8 cellular contexts compared by ENCODE assay signal in the genomic region with DNA sequence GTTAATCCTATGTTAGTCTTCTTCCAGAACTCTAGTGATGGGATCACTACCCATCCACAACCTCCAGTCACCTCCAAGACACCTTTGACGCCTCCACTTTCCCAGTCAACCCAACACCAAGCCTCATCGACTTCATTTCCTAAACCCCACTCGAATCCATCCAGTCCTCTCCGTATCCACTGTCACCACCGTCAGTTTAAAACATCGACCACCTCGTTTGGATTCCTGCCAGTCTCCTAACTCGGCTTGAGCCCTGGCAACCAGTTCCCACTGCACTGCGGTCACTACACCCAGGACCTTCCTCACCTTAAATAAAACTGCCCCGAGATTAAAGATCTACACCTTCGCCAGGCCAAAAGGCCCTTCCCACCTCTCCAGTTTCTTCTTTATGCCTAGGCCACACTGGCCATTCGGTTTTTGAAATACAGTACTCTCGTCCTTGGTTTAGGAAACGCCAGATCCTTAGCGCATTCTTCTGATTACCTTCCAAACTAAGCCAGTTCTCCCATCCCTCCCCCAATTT. TPM values are rescaled to one million over a fixed set of nuclear protein-coding genes. Genes with fewer than 3 reads are reported as not detected.
A peak's percentile ranks its signal among the peaks of the same experiment; 100 is the strongest.
DNase-seq lines count a peak whose midpoint lies in the region; ATAC-seq and TF ChIP-seq lines count a peak whose summit lies in the region.

No MANE protein-coding gene starts in this region.

- H3K4me3 Mint-ChIP-seq in T-cell = peak overlapping the region; percentile 89 to 95 (median 94)
- H3K4me3 Mint-ChIP-seq in glutamatergic neuron (ENCODE audit: unreplicated experiment) = peak overlapping the region; percentile 91

- H3K27ac Mint-ChIP-seq in T-cell (peak overlapping the region; percentile 98 to 99), glutamatergic neuron (ENCODE audit: unreplicated experiment) (peak overlapping the region; percentile 86)

- peaks cover 64 to 68% (median 67%) of the 10 kb centered on the region in 3 donors for H3K4me1 Mint-ChIP-seq in T-cell
- peaks cover 11% of the 10 kb centered on the region for H3K4me1 Mint-ChIP-seq in glutamatergic neuron (ENCODE audit: low read depth, unreplicated experiment)

- peak overlapping the region in 20 of 21 experiments; percentile 86 to 100 (median 98) for H3K27ac ChIP-seq in skin epidermis

- no peak for TF ChIP-seq CTCF in HFF-Myc (IDR thresholded peaks at IDR 0.05; ENCODE audit: low read depth, low read length, missing control alignments)
- TF ChIP-seq CTCF in glutamatergic neuron (IDR thresholded peaks at IDR 0.05; ENCODE audit: partially characterized antibody, unreplicated experiment) = no peak

- no peak for ATAC-seq in T-cell (replicated peaks in 1 of 4)
- no peak for ATAC-seq in HG03095 (IDR thresholded peaks at IDR 0.05; ENCODE audit: unreplicated experiment)
- ATAC-seq in HG02981 (IDR thresholded peaks at IDR 0.05; ENCODE audit: unreplicated experiment) = no peak

- peaks cover 14% of the 10 kb centered on the region for H3K36me3 Mint-ChIP-seq in T-cell
- no peaks in the 10 kb centered on the region for H3K36me3 Mint-ChIP-seq in glutamatergic neuron (ENCODE audit: unreplicated experiment)

- H3K9me3 Mint-ChIP-seq in T-cell = no peaks in the 10 kb centered on the region
- H3K9me3 Mint-ChIP-seq in glutamatergic neuron (ENCODE audit: unreplicated experiment) = peaks cover 5% of the 10 kb centered on the region

- H3K27me3 Mint-ChIP-seq in T-cell (no peaks in the 10 kb centered on the region), glutamatergic neuron (ENCODE audit: unreplicated experiment) (peaks cover 5% of the 10 kb centered on the region)

- CTCF ChIA-PET in T-cell (lab: Charles Lee) = interaction anchor here (0.6 to 2.8 kb wide), 8 partner anchors 16 to 109 kb away, joined by 3 to 29 read pairs (median 6); partner anchors contain the start of gene GTF3A (in 1 of the 2)

- POLR2A ChIA-PET in T-cell (lab: Charles Lee) = interaction anchor here (0.6 to 1.6 kb wide), 4 partner anchors 11 to 23 kb away, joined by 3 to 7 read pairs (median 4); no protein-coding TSS in a partner anchor

- no peak for DNase-seq in HFF-Myc (ENCODE audit: extremely low read depth, low read depth)
- no peak for DNase-seq in T-cell
- DNase-seq in glutamatergic neuron = no peak
- DNase-seq in NCI-H1048 (lab: John Stamatoyannopoulos, UW) = no peak
- DNase-seq in HT-29 (ENCODE audit: low spot score) = no peak

- H3K4me3 ChIP-seq in HFF-Myc (replicated peaks; ENCODE audit: low read depth, low read length) (peak overlapping the region; percentile 84), skin epidermis (peak overlapping the region; percentile 66 to 94 (median 79))

RNA-seq across cellular contexts. Expression of gene MTIF3, which starts 1.2 kb away (rescaled TPM):
- total RNA-seq in T-cell = 10 to 100 TPM; 45.4 to 74.1 (median 61.4) TPM
- 46.1 TPM for total RNA-seq in glutamatergic neuron (ENCODE audit: unreplicated experiment)
- total RNA-seq in HT-29 (2014; rRNA removed; shearing (Covaris generic)) = 45.1 and 62.7 TPM in 2 replicates

RNA-seq across cellular contexts. Expression of gene GTF3A, which starts 24.7 kb away (rescaled TPM):
- total RNA-seq in T-cell (100 to 1,000 TPM; 144 to 266 (median 229) TPM), glutamatergic neuron (ENCODE audit: unreplicated experiment) (70.2 TPM)
- 405 and 541 TPM in 2 replicates for total RNA-seq in HT-29 (2014; rRNA removed; shearing (Covaris generic))
